Comparison of ENCODE assay signal across 2 cellular contexts in the genomic region with DNA sequence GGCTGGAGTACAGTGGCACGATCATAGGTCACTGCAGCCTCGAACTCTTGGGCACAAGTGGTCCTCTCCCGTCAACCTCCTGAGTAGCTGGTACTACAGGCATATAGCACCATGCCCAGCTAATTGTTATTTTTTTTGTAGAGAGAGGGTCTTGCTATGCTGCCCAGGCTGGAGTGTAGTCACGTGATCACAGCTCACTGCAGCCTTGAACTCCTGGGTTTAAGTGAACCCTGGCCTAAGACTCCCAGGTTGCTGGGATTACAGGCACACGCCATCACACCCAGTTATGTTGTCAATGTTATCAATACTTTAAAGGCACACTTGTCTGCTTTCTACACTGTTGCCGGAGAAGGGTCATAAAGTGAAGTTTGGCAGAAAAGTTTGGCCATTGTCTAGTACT.
TF ChIP-seq lines count a peak whose summit lies in the region.

No MANE protein-coding gene starts in this region.

TF ChIP-seq in HEK293, 187 proteins besides CTCF, POLR2A, EP300 and RAD21:
- TF ChIP-seq ZNF621 (tag by site-specific recombination; IDR thresholded peaks at IDR 0.05) (no peak), ZNF121 (tag by site-specific recombination; IDR thresholded peaks at IDR 0.05) (peak; percentile 94), PBX3 (CRISPR knock-in tag; IDR thresholded peaks at IDR 0.05) (no peak), KLF8 (tag by site-specific recombination; IDR thresholded peaks at IDR 0.05) (no peak), SETDB1 (IDR thresholded peaks at IDR 0.05; ENCODE audit: insufficient read length, low read length) (no peak), ZBTB1 (tag by site-specific recombination; IDR thresholded peaks at IDR 0.05) (no peak)
- TF ChIP-seq, protein P1, sequence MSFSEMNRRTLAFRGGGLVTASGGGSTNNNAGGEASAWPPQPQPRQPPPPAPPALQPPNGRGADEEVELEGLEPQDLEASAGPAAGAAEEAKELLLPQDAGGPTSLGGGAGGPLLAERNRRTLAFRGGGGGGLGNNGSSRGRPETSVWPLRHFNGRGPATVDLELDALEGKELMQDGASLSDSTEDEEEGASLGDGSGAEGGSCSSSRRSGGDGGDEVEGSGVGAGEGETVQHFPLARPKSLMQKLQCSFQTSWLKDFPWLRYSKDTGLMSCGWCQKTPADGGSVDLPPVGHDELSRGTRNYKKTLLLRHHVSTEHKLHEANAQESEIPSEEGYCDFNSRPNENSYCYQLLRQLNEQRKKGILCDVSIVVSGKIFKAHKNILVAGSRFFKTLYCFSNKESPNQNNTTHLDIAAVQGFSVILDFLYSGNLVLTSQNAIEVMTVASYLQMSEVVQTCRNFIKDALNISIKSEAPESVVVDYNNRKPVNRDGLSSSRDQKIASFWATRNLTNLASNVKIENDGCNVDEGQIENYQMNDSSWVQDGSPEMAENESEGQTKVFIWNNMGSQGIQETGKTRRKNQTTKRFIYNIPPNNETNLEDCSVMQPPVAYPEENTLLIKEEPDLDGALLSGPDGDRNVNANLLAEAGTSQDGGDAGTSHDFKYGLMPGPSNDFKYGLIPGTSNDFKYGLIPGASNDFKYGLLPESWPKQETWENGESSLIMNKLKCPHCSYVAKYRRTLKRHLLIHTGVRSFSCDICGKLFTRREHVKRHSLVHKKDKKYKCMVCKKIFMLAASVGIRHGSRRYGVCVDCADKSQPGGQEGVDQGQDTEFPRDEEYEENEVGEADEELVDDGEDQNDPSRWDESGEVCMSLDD (tag by site-specific recombination; IDR thresholded peaks at IDR 0.05): no peak
TF ChIP-seq in HEK293: peak in this region for 1.

TF ChIP-seq in K562, 482 proteins besides CTCF, POLR2A, EP300 and RAD21:
- TF ChIP-seq ZNF121 (CRISPR knock-in tag; conservative IDR thresholded peaks at IDR 0.05) (peak; percentile 83), BRCA1 (IDR thresholded peaks at IDR 0.05) (no peak), BRCA1 (CRISPR knock-in tag; IDR thresholded peaks at IDR 0.05) (no peak)
